Comparison of ENCODE assay signal across 8 cellular contexts in the genomic region with DNA sequence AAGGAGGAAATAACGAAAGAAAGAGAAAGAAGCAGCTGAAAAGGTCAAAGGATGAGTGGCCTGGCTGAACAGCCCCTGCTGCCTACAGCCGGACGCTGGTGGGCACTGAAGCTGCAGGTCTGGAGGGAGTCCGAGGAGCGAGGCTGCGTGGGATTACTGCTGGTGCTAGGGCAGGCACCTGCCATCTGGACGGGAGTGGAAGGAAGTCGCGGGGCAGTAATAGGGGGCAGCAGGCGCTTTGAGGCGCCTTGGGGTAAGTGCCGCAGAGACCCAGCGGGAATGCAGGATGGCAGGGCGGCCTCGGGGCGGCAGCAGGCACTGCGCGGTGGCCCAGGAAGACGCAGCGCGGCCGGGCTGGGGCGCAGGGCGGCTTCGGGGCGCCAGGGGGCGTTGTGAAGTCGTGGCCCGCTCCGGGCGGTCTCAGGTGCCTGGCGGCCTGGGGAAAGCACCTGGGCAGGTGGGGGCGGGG. TPM values are rescaled to one million over a fixed set of nuclear protein-coding genes. Genes with fewer than 3 reads are reported as not detected.
DNase-seq lines count a peak whose midpoint lies in the region; ATAC-seq, FAIRE-seq and TF ChIP-seq lines count a peak whose summit lies in the region.

No MANE protein-coding gene starts in this region.

- intact Hi-C loops in endothelial cell of umbilical vein (cut with micrococcal nuclease) = loop anchor here (1.0 kb wide), 2 partner anchors 50 to 252 kb away; no protein-coding TSS in a partner anchor

- no peaks in the 10 kb centered on the region for H3K79me2 ChIP-seq in endothelial cell of umbilical vein (ENCODE audit: control insufficient read depth, insufficient read depth, low read length)

- no peaks in the 10 kb centered on the region for H3K9me3 Mint-ChIP-seq in activated CD8-positive, alpha-beta memory T cell treated with anti-CD3 and anti-CD28 coated beads, Interleukin-2, amount 10 ng/mL, durations not matched to agents 7 days and 5 days (ENCODE audit: low read depth)

- H3K4me3 Mint-ChIP-seq in activated CD8-positive, alpha-beta memory T cell treated with anti-CD3 and anti-CD28 coated beads, Interleukin-2, amount 10 ng/mL, durations not matched to agents 7 days and 5 days = peak overlapping the region; percentile 44

- TF ChIP-seq CTCF in endothelial cell of umbilical vein (IDR thresholded peaks at IDR 0.05; ENCODE audit: extremely low read depth in 1 of 2, insufficient read depth in 1 of 2, low read depth in 1 of 2, low read length in 2 of 2) = peak; percentile 86 to 87

- no peak overlapping the region for H3K9ac ChIP-seq in endothelial cell of umbilical vein (replicated peaks; ENCODE audit: extremely low read depth, insufficient read depth, low read length)

- no peak overlapping the region for H3K27ac Mint-ChIP-seq in activated CD8-positive, alpha-beta memory T cell treated with anti-CD3 and anti-CD28 coated beads, Interleukin-2, amount 10 ng/mL, durations not matched to agents 7 days and 5 days

- H3K4me2 ChIP-seq in endothelial cell of umbilical vein (ENCODE audit: insufficient read depth, low read length) = no peak overlapping the region

- POLR2A ChIA-PET in endothelial cell of umbilical vein (lab: Charles Lee) = no interaction called here

- H3K9me3 ChIP-seq in endothelial cell of umbilical vein (replicated peaks; ENCODE audit: control insufficient read depth, insufficient read depth, low read length) = no peaks in the 10 kb centered on the region

- TF ChIP-seq POLR2A in endothelial cell of umbilical vein (IDR thresholded peaks at IDR 0.05; ENCODE audit: low read depth, low read length) = no peak

- no peak overlapping the region for H3K27ac ChIP-seq in endothelial cell of umbilical vein (ENCODE audit: insufficient read depth, low read depth, low read length)

- no peak overlapping the region for H2AFZ ChIP-seq in endothelial cell of umbilical vein (ENCODE audit: low read depth, low read length)

- peaks cover 55% of the 10 kb centered on the region for H3K27me3 Mint-ChIP-seq in activated CD8-positive, alpha-beta memory T cell treated with anti-CD3 and anti-CD28 coated beads, Interleukin-2, amount 10 ng/mL, durations not matched to agents 7 days and 5 days

- no TSS peak for BruUV-seq in endothelial cell of umbilical vein (replicated peaks; lab: Mats Ljungman, UMichigan)

- CTCF ChIA-PET in activated CD8-positive, alpha-beta memory T cell treated with anti-CD3 and anti-CD28 coated beads, Interleukin-2, amount 10 ng/mL, durations not matched to agents 7 days and 5 days (lab: Charles Lee) = interaction anchor here (0.7 to 6.4 kb wide), 5 partner anchors 10 to 253 kb away, joined by 3 to 81 read pairs (median 3); no protein-coding TSS in a partner anchor
- CTCF ChIA-PET in endothelial cell of umbilical vein (lab: Charles Lee) = interaction anchor here (0.7 to 13.5 kb wide), 9 partner anchors 18 to 817 kb away, joined by 3 to 371 read pairs (median 4); no protein-coding TSS in a partner anchor

- H3K9me1 ChIP-seq in endothelial cell of umbilical vein (replicated peaks; ENCODE audit: control insufficient read depth, extremely low read depth, insufficient read depth, low read length) = no peaks in the 10 kb centered on the region

- no peaks in the 10 kb centered on the region for H3K36me3 Mint-ChIP-seq in activated CD8-positive, alpha-beta memory T cell treated with anti-CD3 and anti-CD28 coated beads, Interleukin-2, amount 10 ng/mL, durations not matched to agents 7 days and 5 days

- H4K20me1 ChIP-seq in endothelial cell of umbilical vein (replicated peaks; ENCODE audit: control insufficient read depth, extremely low read depth, insufficient read depth, low read length) = no peaks in the 10 kb centered on the region

- dilution Hi-C loops in endothelial cell of umbilical vein (cut with MboI; ENCODE audit: extremely low pct_ligation_motif_present, low sequenced_read_pairs) = no loop called here

- H3K4me1 Mint-ChIP-seq in activated CD8-positive, alpha-beta memory T cell treated with anti-CD3 and anti-CD28 coated beads, Interleukin-2, amount 10 ng/mL, durations not matched to agents 7 days and 5 days = peaks cover 4% of the 10 kb centered on the region

- H3K4me1 ChIP-seq in endothelial cell of umbilical vein (ENCODE audit: control insufficient read depth, extremely low read depth, insufficient read depth, low read length) = peaks cover 5% of the 10 kb centered on the region

- peaks cover 29 to 30% of the 10 kb centered on the region in 2 experiments for H3K27me3 ChIP-seq in endothelial cell of umbilical vein (ENCODE audit: control insufficient read depth in 2 of 2, insufficient read depth in 2 of 2, low read length in 2 of 2)

- FAIRE-seq in GM19239 (lab: Jason Lieb, UNC) = peak; percentile 44
- peak; percentile 62 for FAIRE-seq in endothelial cell of umbilical vein (lab: Jason Lieb, UNC)

- H3K4me3 ChIP-seq in endothelial cell of umbilical vein (replicated peaks in 1 of 3; ENCODE audit: insufficient read depth in 1 of 3, low read depth in 1 of 3, low read length in 3 of 3) = peak overlapping the region in 1 of 3 experiments; percentile 1

- peak; percentile 92 for ATAC-seq in HG03460 (IDR thresholded peaks at IDR 0.05; ENCODE audit: unreplicated experiment)
- ATAC-seq in activated CD8-positive, alpha-beta memory T cell treated with anti-CD3 and anti-CD28 coated beads, Interleukin-2, amount 10 ng/mL, durations not matched to agents 7 days and 5 days = peak; percentile 99

- H3K36me3 ChIP-seq in endothelial cell of umbilical vein (ENCODE audit: control insufficient read depth in 2 of 2, extremely low read depth in 1 of 2, insufficient read depth in 2 of 2, low read length in 2 of 2) = no peaks in the 10 kb centered on the region

- DNase-seq in AG20443 (ENCODE audit: low spot score) (peak; percentile 88), GM19239 (ENCODE audit: insufficient read length, low spot score) (peak; percentile 93), NCI-H748 (lab: John Stamatoyannopoulos, UW; ENCODE audit: unreplicated experiment) (peak; percentile 82), endothelial cell of umbilical vein (ENCODE audit: low read depth, low spot score) (peak; percentile 56), mesenteric fat pad (ENCODE audit: low spot score) (peak; percentile 93)
- peak; percentile 78 for DNase-seq in activated CD8-positive, alpha-beta memory T cell treated with anti-CD3 and anti-CD28 coated beads, Interleukin-2, amount 10 ng/mL, durations not matched to agents 7 days and 5 days
- peak; percentile 54 to 71 for DNase-seq in stimulated activated CD8-positive, alpha-beta memory T cell treated with anti-CD3 and anti-CD28 coated beads, Interleukin-2, amount 100 ng/mL, for 48 hours (ENCODE audit: low read depth in 2 of 2)

TF ChIP-seq in endothelial cell of umbilical vein, 7 proteins besides CTCF, POLR2A, EP300 and RAD21:
- TF ChIP-seq, protein P1, sequence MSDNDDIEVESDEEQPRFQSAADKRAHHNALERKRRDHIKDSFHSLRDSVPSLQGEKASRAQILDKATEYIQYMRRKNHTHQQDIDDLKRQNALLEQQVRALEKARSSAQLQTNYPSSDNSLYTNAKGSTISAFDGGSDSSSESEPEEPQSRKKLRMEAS (IDR thresholded peaks at IDR 0.05; ENCODE audit: insufficient read depth, insufficient read length) = no peak
- no peak for TF ChIP-seq EZH2 (IDR thresholded peaks at IDR 0.05; ENCODE audit: borderline replicate concordance, low read depth, low read length, severe bottlenecking)

RNA-seq across cellular contexts. Expression of gene SCNN1G, which starts 0.3 kb away (rescaled TPM):
- not detected for total RNA-seq in activated CD8-positive, alpha-beta memory T cell treated with anti-CD3 and anti-CD28 coated beads, Interleukin-2, amount 10 ng/mL, durations not matched to agents 7 days and 5 days
- total RNA-seq in endothelial cell of umbilical vein (not detected in 2 replicates), mesenteric fat pad (not detected)
- not detected in 2 replicates for polyA plus RNA-seq in endothelial cell of umbilical vein
- not detected in 2 replicates for polyA plus RNA-seq in endothelial cell of umbilical vein (2011; cell fraction: cytosol; rRNA removed)
- polyA plus RNA-seq in endothelial cell of umbilical vein (2011; cell fraction: nucleus; rRNA removed) = not detected in 2 replicates
- not detected in 2 replicates for polyA plus RNA-seq in endothelial cell of umbilical vein (2012)
- polyA minus RNA-seq in endothelial cell of umbilical vein = not detected in 2 replicates
- polyA minus RNA-seq in endothelial cell of umbilical vein (2011; cell fraction: cytosol; rRNA and poly(A)+ RNA removed) = not detected
- not detected in 2 replicates for polyA minus RNA-seq in endothelial cell of umbilical vein (2011; cell fraction: nucleus; rRNA and poly(A)+ RNA removed)

RNA-seq across cellular contexts. Expression of gene USP31, which starts 33.0 kb away (rescaled TPM):
- total RNA-seq in activated CD8-positive, alpha-beta memory T cell treated with anti-CD3 and anti-CD28 coated beads, Interleukin-2, amount 10 ng/mL, durations not matched to agents 7 days and 5 days = 1 to 10 TPM; 7.0 to 7.1 TPM
- total RNA-seq in endothelial cell of umbilical vein (37.4 and 42.4 TPM in 2 replicates), mesenteric fat pad (15.4 TPM)
- polyA plus RNA-seq in endothelial cell of umbilical vein = 14.5 and 15.0 TPM in 2 replicates
- 11.2 and 12.3 TPM in 2 replicates for polyA plus RNA-seq in endothelial cell of umbilical vein (2011; cell fraction: cytosol; rRNA removed)
- polyA plus RNA-seq in endothelial cell of umbilical vein (2011; cell fraction: nucleus; rRNA removed) = 54.8 and 63.9 TPM in 2 replicates
- 8.5 and 10.2 TPM in 2 replicates for polyA plus RNA-seq in endothelial cell of umbilical vein (2012)
- 85.9 and 89.1 TPM in 2 replicates for polyA minus RNA-seq in endothelial cell of umbilical vein
- 10.7 TPM for polyA minus RNA-seq in endothelial cell of umbilical vein (2011; cell fraction: cytosol; rRNA and poly(A)+ RNA removed)
- 100 and 103 TPM in 2 replicates for polyA minus RNA-seq in endothelial cell of umbilical vein (2011; cell fraction: nucleus; rRNA and poly(A)+ RNA removed)
